Comparison of ENCODE assay signal across 1 cellular context in the genomic region with DNA sequence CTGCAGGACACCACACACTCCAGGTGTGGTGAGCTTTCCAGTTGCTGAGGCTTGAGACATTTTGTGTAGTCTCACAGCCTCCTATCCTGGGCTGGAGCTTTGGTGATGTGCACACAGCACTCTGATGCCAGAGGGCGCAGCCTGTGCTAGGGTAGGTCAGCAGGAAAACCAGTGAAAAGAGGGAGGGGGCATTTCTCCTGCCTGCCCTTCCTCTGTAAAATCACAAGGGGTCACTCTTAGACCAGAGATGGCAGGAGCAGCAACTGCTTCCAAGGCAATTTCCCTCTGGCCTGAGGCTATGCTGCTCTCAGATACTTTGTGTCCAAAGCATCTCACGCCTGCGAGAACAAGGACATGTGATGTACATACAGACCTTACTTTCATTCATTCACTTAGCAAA.
TF ChIP-seq lines count a peak whose summit lies in the region.

No MANE protein-coding gene starts in this region.

TF ChIP-seq in K562, 482 proteins besides CTCF, POLR2A, EP300 and RAD21:
- TF ChIP-seq SMC3 (conservative IDR thresholded peaks at IDR 0.05; ENCODE audit: insufficient read depth, low read depth, low read length): peak; percentile 91
- peak; percentile 69; the same call in 1 of the 2 replicates for TF ChIP-seq DEAF1 (CRISPR knock-in tag; IDR thresholded peaks at IDR 0.05)
- peak in 1 of 2 experiments; percentile 74; a peak in 2 of 4 replicates for TF ChIP-seq MAZ (CRISPR knock-in tag; conservative IDR thresholded peaks at IDR 0.05 in 1 of 2, IDR thresholded peaks at IDR 0.05 in 1 of 2)
- TF ChIP-seq TEAD2 (tag; IDR thresholded peaks at IDR 0.05): no peak
- TF ChIP-seq STAG1 (CRISPR knock-in tag; IDR thresholded peaks at IDR 0.05; ENCODE audit: borderline replicate concordance): peak; percentile 79; the same call in 1 of the 2 replicates
- TF ChIP-seq PTRF (tag; IDR thresholded peaks at IDR 0.05): no peak
- peak; percentile 47; the same call in 1 of the 2 replicates for TF ChIP-seq ARID2 (IDR thresholded peaks at IDR 0.05)
- TF ChIP-seq CC2D1A (IDR thresholded peaks at IDR 0.05): 0 out of 2 replicates have a peak, but pooled peaks have one; percentile 49
- no peak for TF ChIP-seq RAD51 (IDR thresholded peaks at IDR 0.05; ENCODE audit: borderline replicate concordance, low read depth)
- TF ChIP-seq NCOR1 (IDR thresholded peaks at IDR 0.05): no peak
- no peak for TF ChIP-seq MCM7 (IDR thresholded peaks at IDR 0.05)
- TF ChIP-seq, protein P1, sequence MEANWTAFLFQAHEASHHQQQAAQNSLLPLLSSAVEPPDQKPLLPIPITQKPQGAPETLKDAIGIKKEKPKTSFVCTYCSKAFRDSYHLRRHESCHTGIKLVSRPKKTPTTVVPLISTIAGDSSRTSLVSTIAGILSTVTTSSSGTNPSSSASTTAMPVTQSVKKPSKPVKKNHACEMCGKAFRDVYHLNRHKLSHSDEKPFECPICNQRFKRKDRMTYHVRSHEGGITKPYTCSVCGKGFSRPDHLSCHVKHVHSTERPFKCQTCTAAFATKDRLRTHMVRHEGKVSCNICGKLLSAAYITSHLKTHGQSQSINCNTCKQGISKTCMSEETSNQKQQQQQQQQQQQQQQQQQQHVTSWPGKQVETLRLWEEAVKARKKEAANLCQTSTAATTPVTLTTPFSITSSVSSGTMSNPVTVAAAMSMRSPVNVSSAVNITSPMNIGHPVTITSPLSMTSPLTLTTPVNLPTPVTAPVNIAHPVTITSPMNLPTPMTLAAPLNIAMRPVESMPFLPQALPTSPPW (CRISPR knock-in tag; IDR thresholded peaks at IDR 0.05): peak; percentile 50; the same call in 1 of the 2 replicates
